19 cellular contexts compared by ENCODE assay signal in the genomic region with DNA sequence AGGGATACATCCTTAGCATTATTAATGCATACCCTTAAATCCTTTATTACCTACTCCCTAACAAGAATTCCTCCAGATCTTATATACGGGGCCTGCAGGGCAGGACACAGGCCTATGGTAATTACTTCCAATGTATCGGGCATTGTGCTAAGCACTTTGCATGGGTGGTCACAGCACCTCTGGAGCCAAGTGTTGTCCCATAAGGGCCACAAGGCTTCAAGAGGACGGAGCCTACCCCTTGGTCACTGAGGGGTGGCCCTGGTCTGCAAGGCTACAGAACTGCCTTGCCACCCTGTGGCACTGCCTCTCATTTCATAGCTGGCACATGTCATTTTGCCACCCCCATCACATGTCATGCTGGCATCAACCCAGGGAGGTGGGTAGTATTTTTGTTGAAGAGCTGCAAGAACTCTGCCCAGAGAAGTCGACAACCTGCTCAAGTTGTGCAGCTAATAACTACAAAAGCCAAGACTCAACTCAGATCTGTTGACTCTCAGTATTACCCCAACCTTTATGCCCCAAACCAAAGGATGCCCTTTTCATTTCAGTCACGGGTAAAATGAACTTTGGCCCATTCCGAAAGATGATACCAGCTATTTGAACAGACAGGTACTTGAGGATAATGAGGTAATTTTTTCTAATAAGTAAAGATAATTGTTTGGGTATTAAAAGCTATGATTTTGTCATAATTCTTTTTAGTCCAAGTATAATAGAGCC.
DNase-seq lines count a peak whose midpoint lies in the region; ATAC-seq lines count a peak whose summit lies in the region.
"Had no signal": no experiment of that assay in that cellular context is flagged by ENCODE, and none has a peak within 500 bp of the region (broad histone marks: within the 10 kb centered on the region; RNA-seq: fewer than 3 reads in every experiment).

No MANE protein-coding gene starts in this region.

- ATAC-seq in left lobe of liver: peak; percentile 64
- peak; percentile 36 for ATAC-seq in sciatic nerve
- no peak for ATAC-seq in GM21576 (IDR thresholded peaks at IDR 0.05; ENCODE audit: unreplicated experiment)
- ATAC-seq in HG02852 (IDR thresholded peaks at IDR 0.05; ENCODE audit: unreplicated experiment): no peak
- ATAC-seq: GM23338, PC-3 had no signal

- intact Hi-C loops in sciatic nerve (cut with DNase I): no loop called here

- peak; percentile 7 for DNase-seq in NCI-H1105 treated with DMSO at 0.1 percent for 48 hours (lab: John Stamatoyannopoulos, UW)
- DNase-seq in NCI-H1105 (lab: John Stamatoyannopoulos, UW): no peak
- DNase-seq in NCI-H2227 (lab: John Stamatoyannopoulos, UW; ENCODE audit: unreplicated experiment): peak; percentile 79
- DNase-seq in left lobe of liver (ENCODE audit: low spot score): no peak
- DNase-seq in sciatic nerve (ENCODE audit: low spot score): no peak
- no peak for DNase-seq in NCI-H2029 treated with DMSO at 0.1 percent for 48 hours (lab: John Stamatoyannopoulos, UW)
- DNase-seq: 8988T; BE2C; Calu3; CD4-positive, alpha-beta memory T cell; DMS79 treated with DMSO at 0.1 percent for 48 hours; KG1; NCI-H1930; NCI-H345; NCI-H526; PC-3 had no signal

Comparison
In these comparisons a context has a peak if more than half of its experiments do, and no peak if none do; other contexts are left out.
1. DNase-seq: peak in NCI-H1105 treated with DMSO at 0.1 percent for 48 hours (single experiment) and NCI-H2227 (single experiment); none in NCI-H1105 (single experiment), left lobe of liver (single experiment), sciatic nerve (single experiment) and NCI-H2029 treated with DMSO at 0.1 percent for 48 hours (single experiment).
2. ATAC-seq: peak in left lobe of liver (single experiment) and sciatic nerve (single experiment); none in GM21576 (single experiment) and HG02852 (single experiment).